ENCODE assay signal across 8 cellular contexts in the genomic region with DNA sequence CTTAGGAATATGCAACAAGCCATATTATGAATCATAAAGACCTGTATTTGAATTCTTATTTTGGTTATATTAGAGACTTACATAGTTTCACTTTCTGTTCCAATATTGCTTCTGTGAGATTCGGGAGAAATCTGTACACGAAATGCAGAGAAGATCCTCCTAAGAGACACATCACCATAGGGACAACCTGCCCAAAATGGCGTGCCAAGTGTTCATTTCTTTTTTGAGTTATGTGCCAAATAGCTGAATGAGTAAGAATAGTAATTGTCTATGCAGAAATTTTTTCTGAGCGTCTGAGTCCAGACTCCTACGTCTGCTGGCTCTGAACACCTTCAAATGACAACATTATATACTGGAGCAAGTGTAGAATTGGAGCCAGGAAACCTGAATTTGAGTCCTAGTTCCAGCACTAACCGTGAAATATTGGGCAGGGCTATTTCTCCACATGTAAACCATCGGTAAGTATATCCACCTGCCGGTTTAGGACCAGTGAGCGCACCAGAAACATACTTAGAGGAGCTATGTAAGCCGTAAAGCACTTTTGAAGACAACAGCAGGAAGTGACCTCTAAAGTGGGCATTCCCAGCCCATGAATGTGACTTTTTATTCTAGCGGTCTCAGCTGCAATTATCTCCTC.
DNase-seq lines count a peak whose midpoint lies in the region; ATAC-seq and TF ChIP-seq lines count a peak whose summit lies in the region.

No MANE protein-coding gene starts in this region.

- DNase-seq in A673 (ENCODE audit: low spot score) (no peak), coronary artery (ENCODE audit: low spot score) (no peak), neural progenitor cell (ENCODE audit: low spot score) (no peak)
- no peak for DNase-seq in naive thymus-derived CD4-positive, alpha-beta T cell

- H3K27ac Mint-ChIP-seq in naive thymus-derived CD4-positive, alpha-beta T cell = peak overlapping the region in 5 of 9 donors; percentile 13 to 37 (median 20)
- no peak overlapping the region for H3K27ac Mint-ChIP-seq in neural progenitor cell

- no peaks in the 10 kb centered on the region for H3K27me3 ChIP-seq in A673 (replicated peaks; ENCODE audit: insufficient read depth, low read depth, low read length, poor library complexity)
- H3K27me3 ChIP-seq in Loucy (ENCODE audit: insufficient read depth, low read length, poor library complexity, severe bottlenecking) = no peaks in the 10 kb centered on the region
- H3K27me3 ChIP-seq in naive thymus-derived CD4-positive, alpha-beta T cell (ENCODE audit: control insufficient read depth in 2 of 2, insufficient read depth in 2 of 2, low read length in 2 of 2) = no peaks in the 10 kb centered on the region
- no peaks in the 10 kb centered on the region for H3K27me3 ChIP-seq in neural progenitor cell

- TF ChIP-seq CTCF in A673 (conservative IDR thresholded peaks at IDR 0.05; ENCODE audit: low read depth, low read length) (no peak), Loucy (conservative IDR thresholded peaks at IDR 0.05; ENCODE audit: low read length) (no peak), coronary artery (IDR thresholded peaks at IDR 0.05) (no peak), neural progenitor cell (IDR thresholded peaks at IDR 0.05) (no peak)

- peak overlapping the region; percentile 85 for H2AFZ ChIP-seq in Loucy (ENCODE audit: low read length)
- no peak overlapping the region for H2AFZ ChIP-seq in neural progenitor cell (replicated peaks)

- no peak for ATAC-seq in naive thymus-derived CD4-positive, alpha-beta T cell
- no peak for ATAC-seq in GM21717 (IDR thresholded peaks at IDR 0.05; ENCODE audit: unreplicated experiment)
- no peak for ATAC-seq in HG03442 (IDR thresholded peaks at IDR 0.05; ENCODE audit: unreplicated experiment)
- no peak for ATAC-seq in HG03460 (IDR thresholded peaks at IDR 0.05; ENCODE audit: unreplicated experiment)

- POLR2A ChIA-PET in A673 (lab: Charles Lee; ENCODE audit: low non-redundant PET) = interaction anchor here (0.6 kb wide), 1 partner anchor 29 kb away, joined by 4 read pairs; no protein-coding TSS in a partner anchor
- POLR2A ChIA-PET in naive thymus-derived CD4-positive, alpha-beta T cell (lab: Charles Lee) = no interaction called here

- peaks cover 6 to 25% (median 17%) of the 10 kb centered on the region in 7 donors for H3K4me1 Mint-ChIP-seq in naive thymus-derived CD4-positive, alpha-beta T cell
- peaks cover 28% of the 10 kb centered on the region for H3K4me1 Mint-ChIP-seq in neural progenitor cell

- peaks cover 0 to 4% (median 0%) of the 10 kb centered on the region in 11 donors for H3K9me3 Mint-ChIP-seq in naive thymus-derived CD4-positive, alpha-beta T cell
- no peaks in the 10 kb centered on the region for H3K9me3 Mint-ChIP-seq in neural progenitor cell

- intact Hi-C loops in A673 (cut with micrococcal nuclease; ENCODE audit: unreplicated experiment) = no loop called here
- intact Hi-C loops in naive thymus-derived CD4-positive, alpha-beta T cell (cut with micrococcal nuclease) = no loop called here

- H3K4me3 ChIP-seq in A673 (ENCODE audit: low read depth, low read length, poor library complexity, severe bottlenecking) (peak overlapping the region; percentile 23), Loucy (ENCODE audit: low read length, poor library complexity, severe bottlenecking) (peak overlapping the region; percentile 46), coronary artery (peak overlapping the region; percentile 65), neural progenitor cell (no peak overlapping the region)
- H3K4me3 ChIP-seq in naive thymus-derived CD4-positive, alpha-beta T cell (ENCODE audit: low read length) = peak overlapping the region; percentile 1

- CTCF ChIA-PET in A673 (lab: Charles Lee) = no interaction called here
- CTCF ChIA-PET in naive thymus-derived CD4-positive, alpha-beta T cell (lab: Charles Lee) = interaction anchor here (0.6 kb wide), 1 partner anchor 131 kb away, joined by 3 read pairs; no protein-coding TSS in a partner anchor

- H3F3A ChIP-seq in Loucy (ENCODE audit: low read depth) (no peaks in the 10 kb centered on the region), neural progenitor cell (ENCODE audit: low read depth) (peaks cover 16% of the 10 kb centered on the region)

- BruUV-seq in A673 (replicated peaks; lab: Mats Ljungman, UMichigan) = no TSS peak

- peak overlapping the region; percentile 71 for H3K4me2 ChIP-seq in Loucy (ENCODE audit: low read depth, low read length, poor library complexity, severe bottlenecking)
- no peak overlapping the region for H3K4me2 ChIP-seq in neural progenitor cell

- H3K36me3 ChIP-seq in A673 (ENCODE audit: insufficient read depth, low read length, poor library complexity, severe bottlenecking) (no peaks in the 10 kb centered on the region), Loucy (ENCODE audit: insufficient read depth, low read length) (no peaks in the 10 kb centered on the region), neural progenitor cell (no peaks in the 10 kb centered on the region)
- peaks cover 0 to 4% (median 0%) of the 10 kb centered on the region in 3 experiments for H3K36me3 ChIP-seq in naive thymus-derived CD4-positive, alpha-beta T cell (ENCODE audit: control insufficient read depth in 2 of 3, insufficient read depth in 3 of 3, low read length in 3 of 3)

- H3K79me2 ChIP-seq in Loucy (ENCODE audit: insufficient read depth, low read length) (no peaks in the 10 kb centered on the region), neural progenitor cell (ENCODE audit: low read depth) (no peaks in the 10 kb centered on the region)

- peaks cover 0 to 18% (median 0%) of the 10 kb centered on the region in 5 donors for H3K36me3 Mint-ChIP-seq in naive thymus-derived CD4-positive, alpha-beta T cell
- peaks cover 5% of the 10 kb centered on the region for H3K36me3 Mint-ChIP-seq in neural progenitor cell

- H3K27me3 Mint-ChIP-seq in naive thymus-derived CD4-positive, alpha-beta T cell = peaks cover 0 to 9% (median 3%) of the 10 kb centered on the region in 5 donors
- H3K27me3 Mint-ChIP-seq in neural progenitor cell (ENCODE audit: insufficient read depth, low read depth) = no peaks in the 10 kb centered on the region

- no peaks in the 10 kb centered on the region for H3K9me3 ChIP-seq in A673 (ENCODE audit: low read depth, low read length, poor library complexity, severe bottlenecking)
- no peaks in the 10 kb centered on the region for H3K9me3 ChIP-seq in Loucy (ENCODE audit: insufficient read depth, low read depth, low read length)
- H3K9me3 ChIP-seq in naive thymus-derived CD4-positive, alpha-beta T cell (ENCODE audit: control insufficient read depth in 2 of 3, low read length in 3 of 3) = no peaks in the 10 kb centered on the region
- H3K9me3 ChIP-seq in neural progenitor cell (ENCODE audit: low read depth) = no peaks in the 10 kb centered on the region

- no peaks in the 10 kb centered on the region for H4K20me1 ChIP-seq in Loucy (ENCODE audit: insufficient read depth, low read length, poor library complexity, severe bottlenecking)
- H4K20me1 ChIP-seq in neural progenitor cell (ENCODE audit: low read depth) = peaks cover 16% of the 10 kb centered on the region

- H3K9ac ChIP-seq in Loucy (ENCODE audit: low read depth, low read length, poor library complexity, severe bottlenecking) (peak overlapping the region; percentile 30), neural progenitor cell (no peak overlapping the region)

- peak overlapping the region; percentile 50 to 86 (median 72) for H3K4me3 Mint-ChIP-seq in naive thymus-derived CD4-positive, alpha-beta T cell
- no peak overlapping the region for H3K4me3 Mint-ChIP-seq in neural progenitor cell

- no peak overlapping the region for H3K27ac ChIP-seq in A673 (ENCODE audit: low read depth, low read length, poor library complexity, severe bottlenecking)
- peak overlapping the region; percentile 33 to 70 for H3K27ac ChIP-seq in coronary artery
- H3K27ac ChIP-seq in naive thymus-derived CD4-positive, alpha-beta T cell (ENCODE audit: low read depth, low read length) = no peak overlapping the region
- no peak overlapping the region for H3K27ac ChIP-seq in neural progenitor cell

- H3K4me1 ChIP-seq in A673 (ENCODE audit: insufficient read depth, low read length, poor library complexity, severe bottlenecking) = no peaks in the 10 kb centered on the region
- peaks cover 37% of the 10 kb centered on the region for H3K4me1 ChIP-seq in Loucy (ENCODE audit: insufficient read depth, low read length, poor library complexity, severe bottlenecking)
- no peaks in the 10 kb centered on the region for H3K4me1 ChIP-seq in naive thymus-derived CD4-positive, alpha-beta T cell (ENCODE audit: control insufficient read depth in 2 of 2, insufficient read depth in 2 of 2, low read length in 2 of 2)
- peaks cover 29% of the 10 kb centered on the region for H3K4me1 ChIP-seq in neural progenitor cell

- H3K9me2 ChIP-seq in Loucy (replicated peaks; ENCODE audit: low read depth, low read length) = no peaks in the 10 kb centered on the region

Comparison
In these comparisons a context has a peak if more than half of its experiments do, and no peak if none do; other contexts are left out.
1. H3K27ac ChIP-seq: peak in coronary artery (2 of 2); none in A673 (single experiment), naive thymus-derived CD4-positive, alpha-beta T cell (single experiment) and neural progenitor cell (single experiment).